In genomic region chr4:165217325-165217724, GRCh38 we compare ENCODE assay signal across 18 cellular contexts. TPM values are rescaled to one million over a fixed set of nuclear protein-coding genes. Genes with fewer than 3 reads are reported as not detected.
DNase-seq lines count a peak whose midpoint lies in the region.
"Had no signal": no experiment of that assay in that cellular context is flagged by ENCODE, and none has a peak within 500 bp of the region (broad histone marks: within the 10 kb centered on the region; RNA-seq: fewer than 3 reads in every experiment).

No MANE protein-coding gene starts in this region.

- intact Hi-C loops in activated T-helper 1 cell treated with anti-CD3 and anti-CD28 coated beads, Interleukin-12 subunit alpha, Interleukin-12 subunit beta, Interleukin-2, Interleukin-4 antibody, amounts not matched to agents 30 ng/mL and 10 ng/mL and 1 ng/mL, durations not matched to agents 14 hours and 24 hours and 36 hours (cut with micrococcal nuclease), result loop anchor here (2.0 kb wide), 1 partner anchor 13 kb away; no protein-coding TSS in a partner anchor

- no peak overlapping the region for H2BK15ac ChIP-seq in mesenchymal stem cell (ENCODE audit: low read depth, poor library complexity, severe bottlenecking)

- no peak overlapping the region for H3K4me3 Mint-ChIP-seq in T-helper 2 cell treated with Interferon-gamma antibody and Interleukin-4, amounts not matched to agents 5 μg/mL and 100 μg/mL, for 36 hours
- H3K4me3 Mint-ChIP-seq in activated T-helper 1 cell treated with anti-CD3 and anti-CD28 coated beads, Interleukin-12 subunit alpha, Interleukin-12 subunit beta, Interleukin-2, Interleukin-4 antibody, amounts not matched to agents 30 ng/mL and 10 ng/mL and 1 ng/mL, durations not matched to agents 14 hours and 24 hours and 36 hours, result peak overlapping the region; percentile 13
- H3K4me3 Mint-ChIP-seq: CD4-positive, alpha-beta memory T cell had no signal

- peaks cover 29% of the 10 kb centered on the region for H3K36me3 Mint-ChIP-seq in T-helper 2 cell treated with Interferon-gamma antibody and Interleukin-4, amounts not matched to agents 5 μg/mL and 100 μg/mL, for 36 hours (ENCODE audit: low read depth)
- H3K36me3 Mint-ChIP-seq in activated T-helper 1 cell treated with anti-CD3 and anti-CD28 coated beads, Interleukin-12 subunit alpha, Interleukin-12 subunit beta, Interleukin-2, Interleukin-4 antibody, amounts not matched to agents 30 ng/mL and 10 ng/mL and 1 ng/mL, durations not matched to agents 14 hours and 24 hours and 36 hours (ENCODE audit: low read depth), result peaks cover 42% of the 10 kb centered on the region

- no peak overlapping the region for H3K4ac ChIP-seq in mesenchymal stem cell (ENCODE audit: low read depth in 1 of 2, low read length in 2 of 2)

- no peak overlapping the region for H3K18ac ChIP-seq in mesenchymal stem cell (ENCODE audit: low read depth in 1 of 2, low read length in 2 of 2)

- H3K9me3 Mint-ChIP-seq in T-helper 2 cell treated with Interferon-gamma antibody and Interleukin-4, amounts not matched to agents 5 μg/mL and 100 μg/mL, for 36 hours, result no peaks in the 10 kb centered on the region
- no peaks in the 10 kb centered on the region for H3K9me3 Mint-ChIP-seq in activated T-helper 1 cell treated with anti-CD3 and anti-CD28 coated beads, Interleukin-12 subunit alpha, Interleukin-12 subunit beta, Interleukin-2, Interleukin-4 antibody, amounts not matched to agents 30 ng/mL and 10 ng/mL and 1 ng/mL, durations not matched to agents 14 hours and 24 hours and 36 hours

- no peak overlapping the region for H2BK5ac ChIP-seq in mesenchymal stem cell (ENCODE audit: low read depth, low read length, poor library complexity, severe bottlenecking)

- WGBS in mesenchymal stem cell, result 97% methylated on average over 3 of the region's 3 CpGs

- no peak overlapping the region for H3K27ac ChIP-seq in BLaER1
- no peak overlapping the region for H3K27ac ChIP-seq in mesenchymal stem cell (ENCODE audit: low read length, poor library complexity, severe bottlenecking)

- H3K27me3 Mint-ChIP-seq in T-helper 2 cell treated with Interferon-gamma antibody and Interleukin-4, amounts not matched to agents 5 μg/mL and 100 μg/mL, for 36 hours (ENCODE audit: low read depth), result no peaks in the 10 kb centered on the region
- no peaks in the 10 kb centered on the region for H3K27me3 Mint-ChIP-seq in activated T-helper 1 cell treated with anti-CD3 and anti-CD28 coated beads, Interleukin-12 subunit alpha, Interleukin-12 subunit beta, Interleukin-2, Interleukin-4 antibody, amounts not matched to agents 30 ng/mL and 10 ng/mL and 1 ng/mL, durations not matched to agents 14 hours and 24 hours and 36 hours (ENCODE audit: insufficient read depth)
- H3K27me3 Mint-ChIP-seq: CD4-positive, alpha-beta memory T cell had no signal

- H3K9me3 ChIP-seq in BLaER1, result no peaks in the 10 kb centered on the region
- H3K9me3 ChIP-seq in mesenchymal stem cell (ENCODE audit: control insufficient read depth, low read length), result no peaks in the 10 kb centered on the region

- H3K27me3 ChIP-seq in BLaER1, result no peaks in the 10 kb centered on the region
- H3K27me3 ChIP-seq in mesenchymal stem cell (ENCODE audit: control insufficient read depth in 1 of 2, insufficient read depth in 1 of 2, low read length in 2 of 2), result no peaks in the 10 kb centered on the region

- H3K4me1 Mint-ChIP-seq in T-helper 2 cell treated with Interferon-gamma antibody and Interleukin-4, amounts not matched to agents 5 μg/mL and 100 μg/mL, for 36 hours (ENCODE audit: low read depth), result peaks cover 65% of the 10 kb centered on the region
- H3K4me1 Mint-ChIP-seq in activated T-helper 1 cell treated with anti-CD3 and anti-CD28 coated beads, Interleukin-12 subunit alpha, Interleukin-12 subunit beta, Interleukin-2, Interleukin-4 antibody, amounts not matched to agents 30 ng/mL and 10 ng/mL and 1 ng/mL, durations not matched to agents 14 hours and 24 hours and 36 hours (ENCODE audit: low read depth), result peaks cover 88% of the 10 kb centered on the region

- no peak overlapping the region for H3K9ac ChIP-seq in BLaER1
- H3K9ac ChIP-seq in mesenchymal stem cell (ENCODE audit: low read length), result no peak overlapping the region

- H3K4me3 ChIP-seq in BLaER1, result no peak overlapping the region
- H3K4me3 ChIP-seq in mesenchymal stem cell (ENCODE audit: insufficient read depth in 1 of 2, low read depth in 1 of 2, low read length in 2 of 2), result no peak overlapping the region

- H2BK120ac ChIP-seq in mesenchymal stem cell (ENCODE audit: low read depth, low read length), result no peak overlapping the region

- H3K14ac ChIP-seq in mesenchymal stem cell (ENCODE audit: low read length in 2 of 2), result no peak overlapping the region

- DNase-seq in T-helper 2 cell treated with Interferon-gamma antibody and Interleukin-4, amounts not matched to agents 5 μg/mL and 100 μg/mL, for 36 hours (ENCODE audit: low spot score), result no peak
- no peak for DNase-seq in T-helper 2 cell
- no peak for DNase-seq in activated T-helper 1 cell treated with anti-CD3 and anti-CD28 coated beads, Interleukin-12 subunit alpha, Interleukin-12 subunit beta, Interleukin-2, Interleukin-4 antibody, amounts not matched to agents 30 ng/mL and 10 ng/mL and 1 ng/mL, durations not matched to agents 14 hours and 24 hours and 36 hours (ENCODE audit: low spot score)
- no peak for DNase-seq in mesenchymal stem cell
- DNase-seq in C1 segment of cervical spinal cord (lab: John Stamatoyannopoulos, UW), result no peak
- no peak for DNase-seq in NCI-H187 (lab: John Stamatoyannopoulos, UW)
- DNase-seq in NOMO-1 treated with DMSO at 0.1 percent for 48 hours (lab: John Stamatoyannopoulos, UW; ENCODE audit: unreplicated experiment), result no peak
- DNase-seq: CD4-positive, alpha-beta memory T cell; DND-41; GDM1; GOT3; KG1; MM.1S; NCI-H1105 treated with DMSO at 0.1 percent for 48 hours; NCI-H1930; NCI-H510A treated with DMSO at 0.1 percent for 48 hours; SHP77 had no signal

- H2BK12ac ChIP-seq in mesenchymal stem cell (ENCODE audit: low read length in 2 of 2), result no peak overlapping the region

- H3K79me1 ChIP-seq in mesenchymal stem cell (replicated peaks; ENCODE audit: low read length, poor library complexity, severe bottlenecking), result peaks cover 9% of the 10 kb centered on the region

- no peak overlapping the region for H2AFZ ChIP-seq in mesenchymal stem cell (ENCODE audit: low read depth, low read length)

- peaks cover 37% of the 10 kb centered on the region for H4K20me1 ChIP-seq in BLaER1

- H4K91ac ChIP-seq in mesenchymal stem cell (ENCODE audit: low read length), result no peak overlapping the region

- H3K4me1 ChIP-seq in BLaER1 (peaks cover 75% of the 10 kb centered on the region), mesenchymal stem cell (ENCODE audit: control insufficient read depth, insufficient read depth, low read depth, low read length) (no peaks in the 10 kb centered on the region)

- no peak overlapping the region for H3K23ac ChIP-seq in mesenchymal stem cell (ENCODE audit: low read length in 2 of 2)

- H3K36me3 ChIP-seq in BLaER1, result peaks cover 29% of the 10 kb centered on the region
- no peaks in the 10 kb centered on the region for H3K36me3 ChIP-seq in mesenchymal stem cell (ENCODE audit: control insufficient read depth in 1 of 2, insufficient read depth in 2 of 2, low read depth in 1 of 2, low read length in 2 of 2)

- H3K4me2 ChIP-seq in BLaER1 (peak overlapping the region; percentile 91), mesenchymal stem cell (ENCODE audit: low read length, poor library complexity, severe bottlenecking) (no peak overlapping the region)

- H4K8ac ChIP-seq in mesenchymal stem cell (ENCODE audit: low read length), result no peak overlapping the region

- H2AK5ac ChIP-seq in mesenchymal stem cell (ENCODE audit: low read length, severe bottlenecking), result peak overlapping the region; percentile 76

- peak overlapping the region; percentile 34 for H3K27ac Mint-ChIP-seq in T-helper 2 cell treated with Interferon-gamma antibody and Interleukin-4, amounts not matched to agents 5 μg/mL and 100 μg/mL, for 36 hours
- peak overlapping the region; percentile 28 for H3K27ac Mint-ChIP-seq in activated T-helper 1 cell treated with anti-CD3 and anti-CD28 coated beads, Interleukin-12 subunit alpha, Interleukin-12 subunit beta, Interleukin-2, Interleukin-4 antibody, amounts not matched to agents 30 ng/mL and 10 ng/mL and 1 ng/mL, durations not matched to agents 14 hours and 24 hours and 36 hours

RNA-seq across cellular contexts. Expression of gene KLHL2, which starts 10.0 kb away (rescaled TPM):
- total RNA-seq in activated T-helper 1 cell treated with anti-CD3 and anti-CD28 coated beads, Interleukin-12 subunit alpha, Interleukin-12 subunit beta, Interleukin-2, Interleukin-4 antibody, amounts not matched to agents 30 ng/mL and 10 ng/mL and 1 ng/mL, durations not matched to agents 14 hours and 24 hours and 36 hours, result 38.6 and 40.6 TPM in 2 replicates
- 7.5 TPM for polyA plus RNA-seq in mesenchymal stem cell (2013, experiment 1 of 2)
- polyA plus RNA-seq in mesenchymal stem cell (2013, experiment 2 of 2), result 7.2 TPM
